ENCODE assay signal across 1 cellular context in the genomic region with DNA sequence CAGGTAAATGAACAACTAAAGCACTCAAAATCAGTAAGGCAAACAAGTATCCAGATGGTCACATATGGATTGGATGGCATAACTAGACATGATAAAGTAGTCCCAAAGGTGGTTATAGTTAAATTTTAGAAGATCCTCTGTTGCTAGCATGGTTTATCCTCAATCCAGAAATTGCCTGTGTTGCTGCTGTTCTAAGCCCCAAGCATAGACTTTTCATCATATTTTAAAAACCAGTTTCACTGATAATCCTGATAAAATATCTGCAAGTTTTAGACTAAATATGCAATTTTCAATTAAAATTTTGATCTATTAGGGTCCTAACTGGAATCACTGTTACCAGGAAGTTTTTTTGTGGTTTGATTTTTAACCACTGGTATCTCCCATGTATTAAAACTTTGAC.
TF ChIP-seq lines count a peak whose summit lies in the region.

No MANE protein-coding gene starts in this region.

TF ChIP-seq in GM23338, 12 proteins besides CTCF, POLR2A, EP300 and RAD21 (continued from another document):
- TF ChIP-seq, protein P1, sequence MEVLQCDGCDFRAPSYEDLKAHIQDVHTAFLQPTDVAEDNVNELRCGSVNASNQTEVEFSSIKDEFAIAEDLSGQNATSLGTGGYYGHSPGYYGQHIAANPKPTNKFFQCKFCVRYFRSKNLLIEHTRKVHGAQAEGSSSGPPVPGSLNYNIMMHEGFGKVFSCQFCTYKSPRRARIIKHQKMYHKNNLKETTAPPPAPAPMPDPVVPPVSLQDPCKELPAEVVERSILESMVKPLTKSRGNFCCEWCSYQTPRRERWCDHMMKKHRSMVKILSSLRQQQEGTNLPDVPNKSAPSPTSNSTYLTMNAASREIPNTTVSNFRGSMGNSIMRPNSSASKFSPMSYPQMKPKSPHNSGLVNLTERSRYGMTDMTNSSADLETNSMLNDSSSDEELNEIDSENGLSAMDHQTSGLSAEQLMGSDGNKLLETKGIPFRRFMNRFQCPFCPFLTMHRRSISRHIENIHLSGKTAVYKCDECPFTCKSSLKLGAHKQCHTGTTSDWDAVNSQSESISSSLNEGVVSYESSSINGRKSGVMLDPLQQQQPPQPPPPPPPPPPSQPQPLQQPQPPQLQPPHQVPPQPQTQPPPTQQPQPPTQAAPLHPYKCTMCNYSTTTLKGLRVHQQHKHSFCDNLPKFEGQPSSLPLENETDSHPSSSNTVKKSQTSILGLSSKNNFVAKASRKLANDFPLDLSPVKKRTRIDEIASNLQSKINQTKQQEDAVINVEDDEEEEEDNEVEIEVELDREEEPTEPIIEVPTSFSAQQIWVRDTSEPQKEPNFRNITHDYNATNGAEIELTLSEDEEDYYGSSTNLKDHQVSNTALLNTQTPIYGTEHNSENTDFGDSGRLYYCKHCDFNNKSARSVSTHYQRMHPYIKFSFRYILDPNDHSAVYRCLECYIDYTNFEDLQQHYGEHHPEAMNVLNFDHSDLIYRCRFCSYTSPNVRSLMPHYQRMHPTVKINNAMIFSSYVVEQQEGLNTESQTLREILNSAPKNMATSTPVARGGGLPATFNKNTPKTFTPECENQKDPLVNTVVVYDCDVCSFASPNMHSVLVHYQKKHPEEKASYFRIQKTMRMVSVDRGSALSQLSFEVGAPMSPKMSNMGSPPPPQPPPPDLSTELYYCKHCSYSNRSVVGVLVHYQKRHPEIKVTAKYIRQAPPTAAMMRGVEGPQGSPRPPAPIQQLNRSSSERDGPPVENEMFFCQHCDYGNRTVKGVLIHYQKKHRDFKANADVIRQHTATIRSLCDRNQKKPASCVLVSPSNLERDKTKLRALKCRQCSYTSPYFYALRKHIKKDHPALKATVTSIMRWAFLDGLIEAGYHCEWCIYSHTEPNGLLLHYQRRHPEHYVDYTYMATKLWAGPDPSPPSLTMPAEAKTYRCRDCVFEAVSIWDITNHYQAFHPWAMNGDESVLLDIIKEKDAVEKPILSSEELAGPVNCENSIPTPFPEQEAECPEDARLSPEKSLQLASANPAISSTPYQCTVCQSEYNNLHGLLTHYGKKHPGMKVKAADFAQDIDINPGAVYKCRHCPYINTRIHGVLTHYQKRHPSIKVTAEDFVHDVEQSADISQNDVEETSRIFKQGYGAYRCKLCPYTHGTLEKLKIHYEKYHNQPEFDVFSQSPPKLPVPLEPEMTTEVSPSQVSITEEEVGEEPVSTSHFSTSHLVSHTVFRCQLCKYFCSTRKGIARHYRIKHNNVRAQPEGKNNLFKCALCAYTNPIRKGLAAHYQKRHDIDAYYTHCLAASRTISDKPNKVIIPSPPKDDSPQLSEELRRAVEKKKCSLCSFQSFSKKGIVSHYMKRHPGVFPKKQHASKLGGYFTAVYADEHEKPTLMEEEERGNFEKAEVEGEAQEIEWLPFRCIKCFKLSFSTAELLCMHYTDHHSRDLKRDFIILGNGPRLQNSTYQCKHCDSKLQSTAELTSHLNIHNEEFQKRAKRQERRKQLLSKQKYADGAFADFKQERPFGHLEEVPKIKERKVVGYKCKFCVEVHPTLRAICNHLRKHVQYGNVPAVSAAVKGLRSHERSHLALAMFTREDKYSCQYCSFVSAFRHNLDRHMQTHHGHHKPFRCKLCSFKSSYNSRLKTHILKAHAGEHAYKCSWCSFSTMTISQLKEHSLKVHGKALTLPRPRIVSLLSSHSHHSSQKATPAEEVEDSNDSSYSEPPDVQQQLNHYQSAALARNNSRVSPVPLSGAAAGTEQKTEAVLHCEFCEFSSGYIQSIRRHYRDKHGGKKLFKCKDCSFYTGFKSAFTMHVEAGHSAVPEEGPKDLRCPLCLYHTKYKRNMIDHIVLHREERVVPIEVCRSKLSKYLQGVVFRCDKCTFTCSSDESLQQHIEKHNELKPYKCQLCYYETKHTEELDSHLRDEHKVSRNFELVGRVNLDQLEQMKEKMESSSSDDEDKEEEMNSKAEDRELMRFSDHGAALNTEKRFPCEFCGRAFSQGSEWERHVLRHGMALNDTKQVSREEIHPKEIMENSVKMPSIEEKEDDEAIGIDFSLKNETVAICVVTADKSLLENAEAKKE (CRISPR knock-in tag; IDR thresholded peaks at IDR 0.05), result no peak
- TF ChIP-seq, protein P2, sequence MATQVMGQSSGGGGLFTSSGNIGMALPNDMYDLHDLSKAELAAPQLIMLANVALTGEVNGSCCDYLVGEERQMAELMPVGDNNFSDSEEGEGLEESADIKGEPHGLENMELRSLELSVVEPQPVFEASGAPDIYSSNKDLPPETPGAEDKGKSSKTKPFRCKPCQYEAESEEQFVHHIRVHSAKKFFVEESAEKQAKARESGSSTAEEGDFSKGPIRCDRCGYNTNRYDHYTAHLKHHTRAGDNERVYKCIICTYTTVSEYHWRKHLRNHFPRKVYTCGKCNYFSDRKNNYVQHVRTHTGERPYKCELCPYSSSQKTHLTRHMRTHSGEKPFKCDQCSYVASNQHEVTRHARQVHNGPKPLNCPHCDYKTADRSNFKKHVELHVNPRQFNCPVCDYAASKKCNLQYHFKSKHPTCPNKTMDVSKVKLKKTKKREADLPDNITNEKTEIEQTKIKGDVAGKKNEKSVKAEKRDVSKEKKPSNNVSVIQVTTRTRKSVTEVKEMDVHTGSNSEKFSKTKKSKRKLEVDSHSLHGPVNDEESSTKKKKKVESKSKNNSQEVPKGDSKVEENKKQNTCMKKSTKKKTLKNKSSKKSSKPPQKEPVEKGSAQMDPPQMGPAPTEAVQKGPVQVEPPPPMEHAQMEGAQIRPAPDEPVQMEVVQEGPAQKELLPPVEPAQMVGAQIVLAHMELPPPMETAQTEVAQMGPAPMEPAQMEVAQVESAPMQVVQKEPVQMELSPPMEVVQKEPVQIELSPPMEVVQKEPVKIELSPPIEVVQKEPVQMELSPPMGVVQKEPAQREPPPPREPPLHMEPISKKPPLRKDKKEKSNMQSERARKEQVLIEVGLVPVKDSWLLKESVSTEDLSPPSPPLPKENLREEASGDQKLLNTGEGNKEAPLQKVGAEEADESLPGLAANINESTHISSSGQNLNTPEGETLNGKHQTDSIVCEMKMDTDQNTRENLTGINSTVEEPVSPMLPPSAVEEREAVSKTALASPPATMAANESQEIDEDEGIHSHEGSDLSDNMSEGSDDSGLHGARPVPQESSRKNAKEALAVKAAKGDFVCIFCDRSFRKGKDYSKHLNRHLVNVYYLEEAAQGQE (IDR thresholded peaks at IDR 0.05; ENCODE audit: unreplicated experiment), result no peak
- TF ChIP-seq JUNB (IDR thresholded peaks at IDR 0.05; ENCODE audit: unreplicated experiment), result no peak
- TF ChIP-seq EZH2 (IDR thresholded peaks at IDR 0.05; ENCODE audit: low read depth, unreplicated experiment), result no peak
- no peak for TF ChIP-seq EZH2phosphoT487 (IDR thresholded peaks at IDR 0.05; ENCODE audit: unreplicated experiment)
- TF ChIP-seq CREB1 (CRISPR knock-in tag; IDR thresholded peaks at IDR 0.05; ENCODE audit: low read depth), result no peak
- TF ChIP-seq ETS1 (IDR thresholded peaks at IDR 0.05), result no peak
- no peak for TF ChIP-seq ZNF114 (CRISPR knock-in tag; IDR thresholded peaks at IDR 0.05)
- no peak for TF ChIP-seq NANOG (IDR thresholded peaks at IDR 0.05; ENCODE audit: borderline replicate concordance)
- TF ChIP-seq ZNF331 (CRISPR knock-in tag; IDR thresholded peaks at IDR 0.05; ENCODE audit: low read depth), result no peak
